In genomic region chr19:45528744-45529453, GRCh38 we compare ENCODE assay signal across 8 cellular contexts. TPM values are rescaled to one million over a fixed set of nuclear protein-coding genes. Genes with fewer than 3 reads are reported as not detected.
A peak's percentile ranks its signal among the peaks of the same experiment; 100 is the strongest.
DNase-seq lines count a peak whose midpoint lies in the region; ATAC-seq and TF ChIP-seq lines count a peak whose summit lies in the region.

No MANE protein-coding gene starts in this region.

- no peaks in the 10 kb centered on the region for H3K27me3 Mint-ChIP-seq in T-helper 17 cell

- H3K4me3 Mint-ChIP-seq in T-helper 17 cell: peak overlapping the region; percentile 39

- H3K36me3 Mint-ChIP-seq in T-helper 17 cell (ENCODE audit: low read depth): peaks cover 6% of the 10 kb centered on the region

- DNase-seq in activated T-cell treated with anti-CD3 and anti-CD28 coated beads for 48 hours (ENCODE audit: low read depth): peak; percentile 12
- no peak for DNase-seq in activated T-cell treated with anti-CD3 and anti-CD28 coated beads for 4 hours
- DNase-seq in T-helper 17 cell: no peak
- peak in 29 of 51 donors; percentile 17 to 72 (median 45) for DNase-seq in hypothalamus (lab: John Stamatoyannopoulos, UW)
- DNase-seq in retinal pigment epithelial cell (ENCODE audit: low read depth): no peak
- DNase-seq in T1000 (lab: John Stamatoyannopoulos, UW): no peak

- H3K4me1 Mint-ChIP-seq in T-helper 17 cell: peaks cover 11% of the 10 kb centered on the region

- no peak for TF ChIP-seq CTCF in retinal pigment epithelial cell (conservative IDR thresholded peaks at IDR 0.05; ENCODE audit: low read depth, low read length)

- ATAC-seq in T-helper 17 cell (peak; percentile 41), GM21381 (IDR thresholded peaks at IDR 0.05; ENCODE audit: unreplicated experiment) (no peak)
- no peak for ATAC-seq in activated CD4-positive, CD25-positive, alpha-beta regulatory T cell treated with anti-CD3 and anti-CD28 coated beads, Interleukin-2, amount 50 U/mL, for 24 hours

- peak overlapping the region; percentile 81 for H3K27ac Mint-ChIP-seq in T-helper 17 cell

- no peaks in the 10 kb centered on the region for H3K9me3 ChIP-seq in T-helper 17 cell (ENCODE audit: control insufficient read depth, low read length, poor library complexity, severe bottlenecking)

- peak overlapping the region; percentile 49 for H3K4me3 ChIP-seq in retinal pigment epithelial cell (ENCODE audit: low read length)

RNA-seq across cellular contexts. Expression of gene VASP, which starts 21.6 kb away (rescaled TPM):
- 100 to 1,000 TPM in 1 of 2 donors, 10 to 100 TPM in 1; 99.7 to 101 TPM for total RNA-seq in T-helper 17 cell

RNA-seq across cellular contexts. Expression of gene PPM1N, which starts 30.7 kb away (rescaled TPM):
- total RNA-seq in T-helper 17 cell: 1 to 10 TPM; 3.8 to 8.5 TPM

RNA-seq across cellular contexts. Expression of gene RTN2, which starts 32.1 kb away (rescaled TPM):
- total RNA-seq in T-helper 17 cell: 1 to 10 TPM; 2.3 to 6.2 TPM

RNA-seq across cellular contexts. Expression of gene OPA3, which starts 55.7 kb away (rescaled TPM):
- 1 to 10 TPM; 8.3 to 9.4 TPM for total RNA-seq in T-helper 17 cell

Comparison
In these comparisons a context has a peak if more than half of its experiments do, and no peak if none do; other contexts are left out.
1. DNase-seq: peak in activated T-cell treated with anti-CD3 and anti-CD28 coated beads for 48 hours (single experiment) and hypothalamus (29 of 51); none in activated T-cell treated with anti-CD3 and anti-CD28 coated beads for 4 hours (single experiment), T-helper 17 cell (0 of 3), retinal pigment epithelial cell (single experiment) and T1000 (single experiment).